ENCODE assay signal across 12 cellular contexts in the genomic region with DNA sequence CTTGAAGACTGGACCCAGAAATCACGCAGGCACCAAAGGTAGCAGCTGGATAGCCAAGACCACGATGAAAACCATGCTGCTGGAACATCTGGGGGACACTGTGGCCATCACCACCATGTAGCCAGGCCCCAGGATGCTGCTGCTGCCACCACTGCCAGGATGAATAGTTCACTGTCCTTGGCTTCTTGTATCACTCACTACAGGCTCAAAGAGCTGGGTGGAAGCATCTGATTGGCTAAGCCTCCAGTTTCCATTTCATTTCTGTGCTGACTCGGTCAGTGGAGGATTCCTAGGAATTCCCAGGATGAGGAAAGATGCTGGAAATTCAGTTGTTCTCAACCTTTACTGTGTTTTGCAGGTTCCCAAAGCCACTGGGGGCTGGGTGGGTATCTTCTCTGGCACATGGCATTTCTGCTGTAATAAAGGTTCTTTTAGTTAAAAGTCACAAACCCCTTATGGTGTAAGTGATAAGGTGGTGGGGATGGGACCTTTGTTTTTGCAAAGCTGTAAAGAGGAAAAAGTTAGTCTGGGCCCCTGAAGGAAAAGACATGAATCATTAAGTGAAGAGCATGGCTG. TPM values are rescaled to one million over a fixed set of nuclear protein-coding genes. Genes with fewer than 3 reads are reported as not detected.
DNase-seq lines count a peak whose midpoint lies in the region; TF ChIP-seq lines count a peak whose summit lies in the region.
"Had no signal": no experiment of that assay in that cellular context is flagged by ENCODE, and none has a peak within 500 bp of the region (broad histone marks: within the 10 kb centered on the region; RNA-seq: fewer than 3 reads in every experiment).

No MANE protein-coding gene starts in this region.

- intact Hi-C loops in spleen (cut with DNase I; ENCODE audit: low total_unique reads) = no loop called here

- H3K4me3 ChIP-seq in fibroblast of pulmonary artery (replicated peaks; ENCODE audit: low read depth, low read length) = no peak overlapping the region
- no peak overlapping the region for H3K4me3 ChIP-seq in spleen
- H3K4me3 ChIP-seq: BLaER1, suprapubic skin had no signal

- no peak for TF ChIP-seq CTCF in fibroblast of pulmonary artery (IDR thresholded peaks at IDR 0.05; ENCODE audit: low read length, missing control alignments)
- no peak for TF ChIP-seq CTCF in spleen (IDR thresholded peaks at IDR 0.05 in 8 of 11, conservative IDR thresholded peaks at IDR 0.05 in 3 of 11)

- peak overlapping the region in 6 of 8 donors; percentile 25 to 87 (median 80) for H3K27ac ChIP-seq in spleen
- H3K27ac ChIP-seq: BLaER1, suprapubic skin had no signal

- TF ChIP-seq POLR2A in spleen (IDR thresholded peaks at IDR 0.05) = no peak

- H3K4me1 ChIP-seq in spleen = peaks cover 0 to 33% (median 8%) of the 10 kb centered on the region in 6 donors
- H3K4me1 ChIP-seq: suprapubic skin had no signal

- peak; percentile 39 for DNase-seq in activated effector memory CD4-positive, alpha-beta T cell treated with anti-CD3 and anti-CD28 coated beads, Interleukin-2, amount 50 U/mL, for 16 hours
- DNase-seq in activated effector memory CD4-positive, alpha-beta T cell treated with Interleukin-2 at 50 U/mL for 16 hours = no peak
- peak; percentile 92 for DNase-seq in RPMI7951 (ENCODE audit: low read depth)
- peak; percentile 74 for DNase-seq in fibroblast of pulmonary artery (ENCODE audit: low read depth)
- no peak for DNase-seq in spleen
- no peak for DNase-seq in nucleus accumbens (lab: John Stamatoyannopoulos, UW)
- DNase-seq in stimulated activated CD4-positive, alpha-beta T cell treated with anti-CD3 and anti-CD28 coated beads, Interleukin-2, amount 100 ng/mL, for 48 hours = no peak
- DNase-seq in NCI-H2171 (lab: John Stamatoyannopoulos, UW) = no peak
- DNase-seq: NCI-H187; stimulated activated CD4-positive, alpha-beta T cell treated with anti-CD3 and anti-CD28 coated beads, Interleukin-4, amount 100 ng/mL, for 24 hours had no signal

- H3K27me3 ChIP-seq in spleen (replicated peaks in 1 of 7) = peaks cover 0 to 3% (median 0%) of the 10 kb centered on the region in 7 donors
- H3K27me3 ChIP-seq: BLaER1, suprapubic skin had no signal

- H3K9me3 ChIP-seq in spleen = peaks cover 0 to 10% (median 5%) of the 10 kb centered on the region in 8 donors
- H3K9me3 ChIP-seq: BLaER1, suprapubic skin had no signal

- no peaks in the 10 kb centered on the region for H3K36me3 ChIP-seq in spleen
- H3K36me3 ChIP-seq: BLaER1, suprapubic skin had no signal

- 64 to 73% (median 70%) methylated on average over 3 of the region's 3 CpGs for WGBS in spleen, 5 donors

RNA-seq across cellular contexts. Expression of a gene that starts 57.8 kb away (rescaled TPM):
- total RNA-seq in RPMI7951 (2014; rRNA removed; shearing (Covaris generic)) = 28.5 and 40.3 TPM in 2 replicates
- 10 to 100 TPM in 2 of 7 donors, 1 to 10 TPM in 5; 5.2 to 12.9 (median 8.3) TPM for total RNA-seq in spleen
- 1 to 10 TPM; 4.2 to 4.9 (median 4.6) TPM for polyA plus RNA-seq in spleen

Comparison
In these comparisons a context has a peak if more than half of its experiments do, and no peak if none do; other contexts are left out.
1. DNase-seq: peak in activated effector memory CD4-positive, alpha-beta T cell treated with anti-CD3 and anti-CD28 coated beads, Interleukin-2, amount 50 U/mL, for 16 hours (single experiment), RPMI7951 (single experiment) and fibroblast of pulmonary artery (single experiment); none in activated effector memory CD4-positive, alpha-beta T cell treated with Interleukin-2 at 50 U/mL for 16 hours (single experiment), spleen (single experiment), nucleus accumbens (0 of 56), stimulated activated CD4-positive, alpha-beta T cell treated with anti-CD3 and anti-CD28 coated beads, Interleukin-2, amount 100 ng/mL, for 48 hours (0 of 2) and NCI-H2171 (single experiment).